In the genomic region with DNA sequence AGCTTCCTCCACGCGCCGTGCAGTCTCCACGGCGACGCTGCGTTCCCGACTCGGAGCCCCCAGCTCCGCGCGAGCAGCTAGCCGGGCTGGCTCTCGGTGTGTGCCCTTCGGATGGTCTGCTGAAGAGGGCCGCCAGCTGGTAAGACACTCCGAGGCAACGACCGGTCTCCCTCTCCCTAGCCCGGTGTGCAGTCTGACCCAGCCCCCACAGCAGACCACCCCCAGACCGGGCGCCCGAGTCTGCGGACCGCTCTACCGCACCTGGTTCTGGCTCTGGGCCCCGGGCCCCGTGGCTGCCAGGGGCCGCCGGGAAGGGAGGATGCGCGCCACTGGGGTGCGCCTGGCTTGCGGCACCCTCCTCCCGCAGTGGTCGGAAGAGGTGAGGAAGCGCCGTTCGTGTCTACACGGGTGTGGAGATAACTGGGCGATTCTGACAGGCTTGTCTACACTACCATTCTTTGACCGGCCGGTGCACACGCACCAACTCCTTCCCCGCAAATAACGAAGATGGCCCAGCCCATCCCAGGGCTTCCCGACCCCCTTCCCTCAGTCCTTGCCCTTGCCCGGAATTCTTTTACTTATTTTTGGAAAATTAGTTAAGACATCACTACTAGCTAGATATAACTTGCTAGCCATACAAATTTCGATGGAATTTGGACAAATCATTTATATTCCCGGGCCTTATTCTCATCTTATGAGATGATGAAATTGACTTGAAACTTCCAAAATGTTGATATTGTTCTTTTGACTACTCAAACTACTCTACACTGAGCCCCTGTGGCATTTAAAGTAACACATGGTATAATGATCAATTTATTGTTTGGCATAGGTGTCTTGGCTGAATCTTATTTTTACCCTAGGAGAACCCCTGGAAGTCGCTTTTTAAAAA, we compare ENCODE assay signal across 8 cellular contexts. TPM values are rescaled to one million over a fixed set of nuclear protein-coding genes. Genes with fewer than 3 reads are reported as not detected.
DNase-seq lines count a peak whose midpoint lies in the region; ATAC-seq, FAIRE-seq and TF ChIP-seq lines count a peak whose summit lies in the region.

No MANE protein-coding gene starts in this region.

- H2AFZ ChIP-seq in OCI-LY7 (ENCODE audit: low read length): peak overlapping the region; percentile 23; the same call in 1 of the 2 replicates
- peak overlapping the region; percentile 97 for H2AFZ ChIP-seq in K562 (ENCODE audit: low read depth, low read length)

- H3K4me1 ChIP-seq in A549 (0 out of 3 replicates have a peak, but pooled peaks cover 4% of the 10 kb centered on the region), OCI-LY7 (ENCODE audit: insufficient read depth, low read length, poor library complexity, severe bottlenecking) (no peaks in the 10 kb centered on the region), K562 (replicated peaks in 1 of 2; ENCODE audit: control insufficient read depth in 2 of 2, insufficient read depth in 2 of 2, low read length in 2 of 2) (peaks cover 7 to 19% of the 10 kb centered on the region in 2 experiments)

- peak overlapping the region; percentile 82 to 95 for H3K9ac ChIP-seq in K562 (ENCODE audit: insufficient read depth in 1 of 2, low read depth in 2 of 2, low read length in 2 of 2)

- intact Hi-C loops in OCI-LY7 (cut with micrococcal nuclease; ENCODE audit: unreplicated experiment) (no loop called here), K562 (cut with micrococcal nuclease) (loop anchor here (2.0 kb wide), 1 partner anchor 26 kb away; no protein-coding TSS in a partner anchor)

- no peaks in the 10 kb centered on the region for H3K27me3 ChIP-seq in K562 (ENCODE audit: control insufficient read depth in 2 of 2, insufficient read depth in 2 of 2, low read length in 2 of 2)

- no peaks in the 10 kb centered on the region for H3K9me1 ChIP-seq in K562 (ENCODE audit: control insufficient read depth, insufficient read depth, low read length)

- peak overlapping the region; percentile 62 for H3K4me3 ChIP-seq in A549
- H3K4me3 ChIP-seq in OCI-LY7 (ENCODE audit: low read depth, low read length, poor library complexity, severe bottlenecking): peak overlapping the region; percentile 24
- H3K4me3 ChIP-seq in K562: peak overlapping the region; percentile 65

- BruUV-seq in OCI-LY7 (replicated peaks; lab: Mats Ljungman, UMichigan) (no TSS peak), K562 (replicated peaks; lab: Mats Ljungman, UMichigan) (no TSS peak)

- CTCF ChIA-PET in A549 (lab: Yijun Ruan, JAX): interaction anchor here (0.6 to 1.3 kb wide), 3 partner anchors 8 to 158 kb away, joined by 3 to 4 read pairs (median 3); a partner anchor contains a TSS
- CTCF ChIA-PET in OCI-LY7 (lab: Charles Lee; ENCODE audit: unreplicated experiment): no interaction called here
- CTCF ChIA-PET in K562 (lab: Yijun Ruan, JAX; ENCODE audit: low intra/inter-chr PET ratio): interaction anchor here (0.6 kb wide), 1 partner anchor 280 kb away, joined by 4 read pairs; no protein-coding TSS in a partner anchor

- peak overlapping the region; percentile 46 to 76; a peak in 5 of 6 replicates for H3K27ac ChIP-seq in A549
- no peak overlapping the region for H3K27ac ChIP-seq in OCI-LY7 (ENCODE audit: low read depth, low read length, poor library complexity, severe bottlenecking)
- peak overlapping the region; percentile 78 for H3K27ac ChIP-seq in K562 (ENCODE audit: extremely low read depth, low read depth, low read length)

- no peaks in the 10 kb centered on the region for H3K9me3 ChIP-seq in A549
- H3K9me3 ChIP-seq in OCI-LY7 (ENCODE audit: low read length): no peaks in the 10 kb centered on the region
- H3K9me3 ChIP-seq in K562 (replicated peaks; ENCODE audit: control insufficient read depth, insufficient read depth, low read depth, low read length): no peaks in the 10 kb centered on the region

- TF ChIP-seq EP300 in A549 (IDR thresholded peaks at IDR 0.05): no peak
- no peak; the same call in 1 of the 2 replicates for TF ChIP-seq EP300 in K562 (IDR thresholded peaks at IDR 0.05; ENCODE audit: low read length)

- peak; percentile 78 to 81 for ATAC-seq in A549
- ATAC-seq in HG02943 (IDR thresholded peaks at IDR 0.05; ENCODE audit: low read depth, unreplicated experiment): peak; percentile 34
- ATAC-seq in K562: peak; percentile 80

- peak overlapping the region; percentile 99 for H3K4me2 ChIP-seq in A549
- peak overlapping the region; percentile 41; the same call in 1 of the 2 replicates for H3K4me2 ChIP-seq in OCI-LY7 (ENCODE audit: low read length)
- H3K4me2 ChIP-seq in K562 (ENCODE audit: insufficient read depth, low read length): peak overlapping the region; percentile 84

- POLR2A ChIA-PET in A549 (lab: Yijun Ruan, JAX) (no interaction called here), OCI-LY7 (lab: Charles Lee) (interaction anchor here (0.6 to 1.1 kb wide), 3 partner anchors 30 to 1207 kb away, joined by 3 to 4 read pairs (median 3); a partner anchor contains a TSS), K562 (lab: Yijun Ruan, JAX) (interaction anchor here (0.6 to 2.7 kb wide), 15 partner anchors 8 to 535 kb away, joined by 3 to 14 read pairs (median 4); no protein-coding TSS in a partner anchor)

- H3K79me2 ChIP-seq in OCI-LY7 (ENCODE audit: insufficient read depth, low read depth, low read length) (no peaks in the 10 kb centered on the region), K562 (ENCODE audit: control insufficient read depth, insufficient read depth, low read length) (peaks cover 29% of the 10 kb centered on the region)

- FAIRE-seq in A549 (lab: Jason Lieb, UNC): no peak
- no peak for FAIRE-seq in K562 (lab: Jason Lieb, UNC)

- H3K9me2 ChIP-seq in OCI-LY7 (ENCODE audit: insufficient read depth, low read length): no peaks in the 10 kb centered on the region

- TF ChIP-seq POLR2A in A549 (IDR thresholded peaks at IDR 0.05; ENCODE audit: low read length) (no peak), K562 (conservative IDR thresholded peaks at IDR 0.05) (peak; percentile 59; the same call in 1 of the 2 replicates)

- in situ Hi-C loops in GM13977 (cut with MboI; ENCODE audit: low pct_unique_long_range_greater_than_20kb, low sequenced_read_pairs, unreplicated experiment) (no loop called here), K562 (cut with MboI) (no loop called here)

- H4K20me1 ChIP-seq in OCI-LY7 (ENCODE audit: insufficient read depth, low read length) (no peaks in the 10 kb centered on the region), K562 (replicated peaks; ENCODE audit: control insufficient read depth, insufficient read depth, low read length) (no peaks in the 10 kb centered on the region)

- no peak for TF ChIP-seq CTCF in A549 (IDR thresholded peaks at IDR 0.05)
- TF ChIP-seq CTCF in GM13977 (IDR thresholded peaks at IDR 0.05; ENCODE audit: extremely low read depth, insufficient read depth, missing control alignments): no peak
- no peak for TF ChIP-seq CTCF in OCI-LY7 (conservative IDR thresholded peaks at IDR 0.05; ENCODE audit: low read length)
- TF ChIP-seq CTCF in K562 (IDR thresholded peaks at IDR 0.05 in 2 of 3, conservative IDR thresholded peaks at IDR 0.05 in 1 of 3; ENCODE audit: insufficient read depth in 2 of 3, low read depth in 1 of 3, low read length in 3 of 3): peak in 1 of 3 experiments; percentile 20; a peak in 2 of 6 replicates

- peak; percentile 17 to 35 for DNase-seq in A549 (ENCODE audit: low read depth in 1 of 2, low spot score in 1 of 2)
- DNase-seq in GM13977 (ENCODE audit: low spot score): peak; percentile 15
- DNase-seq in OCI-LY7 (ENCODE audit: low spot score): no peak
- DNase-seq in K562 (ENCODE audit: extremely low read depth in 1 of 4, low spot score in 3 of 4): peak in 2 of 4 experiments; percentile 77 to 78
- DNase-seq in iris pigment epithelial cell (ENCODE audit: low read depth): peak; percentile 24
- peak; percentile 10 for DNase-seq in stimulated activated CD4-positive, alpha-beta T cell treated with anti-CD3 and anti-CD28 coated beads, Interleukin-4, amount 100 ng/mL, for 24 hours
- DNase-seq in SW 1271 (lab: John Stamatoyannopoulos, UW): no peak

- TF ChIP-seq RAD21 in A549 (conservative IDR thresholded peaks at IDR 0.05 in 1 of 2, IDR thresholded peaks at IDR 0.05 in 1 of 2) (no peak), K562 (CRISPR knock-in tag; conservative IDR thresholded peaks at IDR 0.05 in 1 of 2, IDR thresholded peaks at IDR 0.05 in 1 of 2) (peak; percentile 4 to 25; a peak in 1 of 4 replicates)

- 7% methylated on average over 15 of the region's 51 CpGs for WGBS in A549 (ENCODE audit: missing lambda C conversion rate)
- WGBS in K562 (ENCODE audit: insufficient coverage, low coverage, missing lambda C conversion rate): 1% methylated on average over 45 of the region's 51 CpGs

- H3K36me3 ChIP-seq in OCI-LY7 (ENCODE audit: insufficient read depth, low read length) (no peaks in the 10 kb centered on the region), K562 (ENCODE audit: control insufficient read depth, insufficient read depth, low read length) (no peaks in the 10 kb centered on the region)

RNA-seq across cellular contexts. Expression of a gene that starts 1.1 kb away (rescaled TPM):
- polyA plus RNA-seq in A549 (2011; rRNA removed) (not detected in 2 replicates), A549 (2017; fragmentation: RNase III; extraction: RNeasy Plus Mini Kit Qiagen cat#74134 plus additional on column Dnase treatment) (not detected in 3 replicates), K562 (2011; rRNA removed) (1.5 and 1.8 TPM in 2 replicates), K562 (2014; fragmentation: Illumina TruSeq; extraction: Trizol) (1.1 and 1.6 TPM in 2 replicates), K562 (2014; fragmentation: Nextera tagmentation; extraction: Ambion mirVana) (1 to 10 TPM in 1 of 2 experiments, under 1 TPM in 1; 0.85 to 1.0 TPM), K562 (2014; rRNA removed) (1.4 and 1.8 TPM in 2 replicates)
- polyA plus RNA-seq in A549 (2012; cell fraction: cytosol; rRNA removed): not detected in 2 replicates
- not detected in 2 replicates for polyA plus RNA-seq in A549 (2012; cell fraction: nucleus; rRNA removed)
- polyA minus RNA-seq in A549 (2011; rRNA and poly(A)+ RNA removed): not detected in 2 replicates
- total RNA-seq in OCI-LY7 (2014; rRNA removed; shearing (Covaris generic)): not detected in 2 replicates
- total RNA-seq in OCI-LY7 (2022) (not detected in 2 replicates), K562 (2014; rRNA removed) (1.1 and 1.2 TPM in 2 replicates), K562 (2014; rRNA removed; fragmentation: Illumina TruSeq; extraction: Trizol) (1.2 and 2.4 TPM in 2 replicates), K562 (2015; rRNA removed; fragmentation: Illumina TruSeq; extraction: Trizol) (1.2 and 1.6 TPM in 2 replicates), K562 (2021) (1.2 and 1.3 TPM in 2 replicates)
- not detected in 2 replicates for total RNA-seq in K562 (2011; cell fraction: chromatin; rRNA removed; ENCODE audit: low replicate concordance)
- total RNA-seq in K562 (2011; cell fraction: nucleolus; rRNA removed): not detected in 2 replicates
- not detected in 2 replicates for total RNA-seq in K562 (2011; cell fraction: nucleoplasm; rRNA removed)
- polyA plus RNA-seq in K562 (2011; cell fraction: cytosol; rRNA removed): 0.12 TPM in 1 of 2 replicates, not detected in the other
- 0.36 TPM in 1 of 2 replicates, not detected in the other for polyA plus RNA-seq in K562 (2011; cell fraction: nucleus; rRNA removed)
- 3.3 and 13.0 TPM in 2 replicates for polyA plus RNA-seq in K562 (2012)
- polyA minus RNA-seq in K562 (2011; rRNA and poly(A)+ RNA removed): 0.66 and 0.70 TPM in 2 replicates
- polyA minus RNA-seq in K562 (2011; cell fraction: cytosol; rRNA and poly(A)+ RNA removed): not detected in 2 replicates
- 0.89 TPM in 1 of 2 replicates, not detected in the other for polyA minus RNA-seq in K562 (2011; cell fraction: nucleus; rRNA and poly(A)+ RNA removed)

RNA-seq across cellular contexts. Expression of a gene that starts 45.4 kb away (rescaled TPM):
- 0.41 and 0.48 TPM in 2 replicates for polyA plus RNA-seq in A549 (2011; rRNA removed)
- 0.36 and 0.79 TPM in 2 replicates for polyA plus RNA-seq in A549 (2012; cell fraction: cytosol; rRNA removed)
- 0.60 and 0.91 TPM in 2 replicates for polyA plus RNA-seq in A549 (2012; cell fraction: nucleus; rRNA removed)
- 0.13 to 0.26 TPM (median 0.15 TPM) in 3 replicates for polyA plus RNA-seq in A549 (2017; fragmentation: RNase III; extraction: RNeasy Plus Mini Kit Qiagen cat#74134 plus additional on column Dnase treatment)
- polyA minus RNA-seq in A549 (2011; rRNA and poly(A)+ RNA removed): 0.29 TPM in 1 of 2 replicates, not detected in the other
- total RNA-seq in OCI-LY7 (2014; rRNA removed; shearing (Covaris generic)): not detected in 2 replicates
- total RNA-seq in OCI-LY7 (2022): not detected in 2 replicates
- 24.1 and 26.9 TPM in 2 replicates for total RNA-seq in K562 (2011; cell fraction: chromatin; rRNA removed; ENCODE audit: low replicate concordance)
- total RNA-seq in K562 (2011; cell fraction: nucleolus; rRNA removed): 7.4 and 9.5 TPM in 2 replicates
- 8.8 and 21.6 TPM in 2 replicates for total RNA-seq in K562 (2011; cell fraction: nucleoplasm; rRNA removed)
- 22.0 and 29.1 TPM in 2 replicates for total RNA-seq in K562 (2014; rRNA removed)
- 10.9 and 11.7 TPM in 2 replicates for total RNA-seq in K562 (2014; rRNA removed; fragmentation: Illumina TruSeq; extraction: Trizol)
- 16.8 and 17.6 TPM in 2 replicates for total RNA-seq in K562 (2015; rRNA removed; fragmentation: Illumina TruSeq; extraction: Trizol)
- 14.5 and 15.7 TPM in 2 replicates for total RNA-seq in K562 (2021)
- 11.7 and 26.2 TPM in 2 replicates for polyA plus RNA-seq in K562 (2011; rRNA removed)
- polyA plus RNA-seq in K562 (2011; cell fraction: cytosol; rRNA removed): 10.0 and 35.0 TPM in 2 replicates
- polyA plus RNA-seq in K562 (2011; cell fraction: nucleus; rRNA removed): 30.8 and 75.5 TPM in 2 replicates
- polyA plus RNA-seq in K562 (2012): 26.2 and 30.3 TPM in 2 replicates
- 9.8 and 15.0 TPM in 2 replicates for polyA plus RNA-seq in K562 (2014; fragmentation: Illumina TruSeq; extraction: Trizol)
- 1 to 10 TPM; 2.7 to 3.9 TPM for polyA plus RNA-seq in K562 (2014; fragmentation: Nextera tagmentation; extraction: Ambion mirVana)
- polyA plus RNA-seq in K562 (2014; rRNA removed): 20.8 and 24.1 TPM in 2 replicates
- polyA minus RNA-seq in K562 (2011; rRNA and poly(A)+ RNA removed): 5.3 and 14.2 TPM in 2 replicates
- 7.2 and 12.0 TPM in 2 replicates for polyA minus RNA-seq in K562 (2011; cell fraction: cytosol; rRNA and poly(A)+ RNA removed)
- 15.6 and 21.4 TPM in 2 replicates for polyA minus RNA-seq in K562 (2011; cell fraction: nucleus; rRNA and poly(A)+ RNA removed)

RNA-seq across cellular contexts. Expression of a gene that starts 56.2 kb away (rescaled TPM):
- not detected in 2 replicates for polyA plus RNA-seq in A549 (2011; rRNA removed)
- polyA plus RNA-seq in A549 (2012; cell fraction: cytosol; rRNA removed): 0.03 TPM in 1 of 2 replicates, not detected in the other
- polyA plus RNA-seq in A549 (2012; cell fraction: nucleus; rRNA removed): 0.04 TPM in 1 of 2 replicates, not detected in the other
- not detected in 3 replicates for polyA plus RNA-seq in A549 (2017; fragmentation: RNase III; extraction: RNeasy Plus Mini Kit Qiagen cat#74134 plus additional on column Dnase treatment)
- not detected in 2 replicates for polyA minus RNA-seq in A549 (2011; rRNA and poly(A)+ RNA removed)
- not detected in 2 replicates for total RNA-seq in OCI-LY7 (2014; rRNA removed; shearing (Covaris generic))
- not detected in 2 replicates for total RNA-seq in OCI-LY7 (2022)
- total RNA-seq in K562 (2011; cell fraction: chromatin; rRNA removed; ENCODE audit: low replicate concordance): not detected in 2 replicates
- 0.26 TPM in 1 of 2 replicates, not detected in the other for total RNA-seq in K562 (2011; cell fraction: nucleolus; rRNA removed)
- total RNA-seq in K562 (2011; cell fraction: nucleoplasm; rRNA removed): 0.31 TPM in 1 of 2 replicates, not detected in the other
- 0.59 and 0.65 TPM in 2 replicates for total RNA-seq in K562 (2014; rRNA removed)
- total RNA-seq in K562 (2014; rRNA removed; fragmentation: Illumina TruSeq; extraction: Trizol): 0.07 TPM in 1 of 2 replicates, not detected in the other
- total RNA-seq in K562 (2015; rRNA removed; fragmentation: Illumina TruSeq; extraction: Trizol): 0.25 and 0.30 TPM in 2 replicates
- total RNA-seq in K562 (2021): 1.7 and 1.8 TPM in 2 replicates
- 0.06 and 0.31 TPM in 2 replicates for polyA plus RNA-seq in K562 (2011; rRNA removed)
- 0.22 and 0.57 TPM in 2 replicates for polyA plus RNA-seq in K562 (2011; cell fraction: cytosol; rRNA removed)
- polyA plus RNA-seq in K562 (2011; cell fraction: nucleus; rRNA removed): 0.24 and 0.46 TPM in 2 replicates
- polyA plus RNA-seq in K562 (2012): 0.78 and 1.1 TPM in 2 replicates
- polyA plus RNA-seq in K562 (2014; fragmentation: Illumina TruSeq; extraction: Trizol): not detected in 2 replicates
- under 1 TPM; 0.03 TPM for polyA plus RNA-seq in K562 (2014; fragmentation: Nextera tagmentation; extraction: Ambion mirVana)
- polyA plus RNA-seq in K562 (2014; rRNA removed): 0.67 and 0.99 TPM in 2 replicates
- 0.09 TPM in 1 of 2 replicates, not detected in the other for polyA minus RNA-seq in K562 (2011; rRNA and poly(A)+ RNA removed)
- not detected in 2 replicates for polyA minus RNA-seq in K562 (2011; cell fraction: cytosol; rRNA and poly(A)+ RNA removed)
- polyA minus RNA-seq in K562 (2011; cell fraction: nucleus; rRNA and poly(A)+ RNA removed): 0.27 and 1.1 TPM in 2 replicates

Comparison
In these comparisons a context has a peak if more than half of its experiments do, and no peak if none do; other contexts are left out.
1. DNase-seq: peak in A549 (2 of 2), GM13977 (single experiment), iris pigment epithelial cell (single experiment) and stimulated activated CD4-positive, alpha-beta T cell treated with anti-CD3 and anti-CD28 coated beads, Interleukin-4, amount 100 ng/mL, for 24 hours (single experiment); none in OCI-LY7 (single experiment) and SW 1271 (0 of 2).
2. H3K4me2 ChIP-seq: peak in every context shown above with its lines; median percentile 99 in A549; 84 in K562; 41 in OCI-LY7.
3. RNA of a gene that starts 45.4 kb away (total RNA-seq): 7.4 to 29.1 TPM in K562; not detected in OCI-LY7; every median in the first group is over 4 times any median in the second.
4. Peak in every context shown above with its lines, with median percentiles within 50 percentile points of each other: ATAC-seq and H3K4me3 ChIP-seq.